ENCODE assay signal across 8 cellular contexts in the genomic region with DNA sequence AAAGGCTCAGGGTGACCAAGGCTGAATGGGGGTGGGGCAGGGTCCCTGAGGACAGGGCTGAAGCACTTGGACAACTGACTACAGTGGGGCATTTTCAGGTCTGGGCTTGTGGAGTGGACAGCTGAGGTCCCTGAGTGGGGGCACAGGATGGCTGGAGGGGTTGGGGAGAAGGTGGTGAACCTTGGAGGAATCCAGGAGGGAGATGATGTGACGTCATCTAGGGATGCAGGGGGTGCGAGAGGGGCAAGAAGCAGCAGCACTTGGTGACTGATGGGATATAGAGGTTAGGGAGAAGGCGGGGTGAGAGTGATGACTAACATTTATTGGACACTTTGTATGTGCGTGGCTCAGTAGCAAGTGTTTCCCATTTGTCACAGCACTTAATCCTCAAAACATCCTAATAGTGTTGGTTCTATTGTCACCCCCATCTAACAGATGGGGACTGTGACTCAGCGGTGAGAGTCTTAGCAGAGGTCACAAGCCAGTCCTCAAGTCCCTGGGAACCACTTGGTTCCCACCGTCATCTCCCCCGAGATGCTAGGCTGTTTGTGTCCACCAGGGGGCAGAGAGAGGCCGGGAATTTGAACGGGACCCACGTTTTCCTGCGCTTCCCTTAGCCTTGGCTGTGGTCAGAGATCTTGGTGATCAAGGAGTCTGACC. TPM values are rescaled to one million over a fixed set of nuclear protein-coding genes. Genes with fewer than 3 reads are reported as not detected.
DNase-seq lines count a peak whose midpoint lies in the region; ATAC-seq and TF ChIP-seq lines count a peak whose summit lies in the region.

No MANE protein-coding gene starts in this region.

- no peaks in the 10 kb centered on the region for H3K36me3 ChIP-seq in sigmoid colon

- peak overlapping the region; percentile 78 for H3K4me3 Mint-ChIP-seq in T-helper 17 cell

- TF ChIP-seq CTCF in 22Rv1 (IDR thresholded peaks at IDR 0.05) (peak; percentile 85), GM12873 (IDR thresholded peaks at IDR 0.05; ENCODE audit: insufficient read depth, low read depth, low read length, missing control alignments) (peak; percentile 85), astrocyte of the cerebellum (IDR thresholded peaks at IDR 0.05; ENCODE audit: low read depth, low read length, missing control alignments) (peak; percentile 82), sigmoid colon (IDR thresholded peaks at IDR 0.05) (peak; percentile 60 to 96 (median 86))

- DNase-seq in NCI-H1417 (lab: John Stamatoyannopoulos, UW) (peak; percentile 58 to 78 (median 64)), T-helper 17 cell (peak; percentile 35 to 58 (median 41)), astrocyte of the cerebellum (ENCODE audit: low read depth) (peak; percentile 37), hepatic stellate cell (ENCODE audit: low spot score) (peak; percentile 87), sigmoid colon (peak; percentile 77)

- H3K27me3 Mint-ChIP-seq in T-helper 17 cell, result peaks cover 39% of the 10 kb centered on the region

- in situ Hi-C loops in astrocyte of the cerebellum (cut with HindIII; ENCODE audit: low sequenced_read_pairs), result no loop called here

- 9 to 16% methylated on average over 11 of the region's 11 CpGs for WGBS in sigmoid colon, 2 donors

- no peak for TF ChIP-seq EP300 in sigmoid colon (IDR thresholded peaks at IDR 0.05)

- no peak overlapping the region for H3K4me3 ChIP-seq in astrocyte of the cerebellum (ENCODE audit: low read depth, low read length)
- H3K4me3 ChIP-seq in sigmoid colon, result no peak overlapping the region

- no peak for TF ChIP-seq POLR2A in sigmoid colon (IDR thresholded peaks at IDR 0.05)

- H3K4me1 Mint-ChIP-seq in T-helper 17 cell, result peaks cover 5% of the 10 kb centered on the region

- H3K9me3 ChIP-seq in T-helper 17 cell (ENCODE audit: control insufficient read depth, low read length, poor library complexity, severe bottlenecking), result no peaks in the 10 kb centered on the region
- H3K9me3 ChIP-seq in sigmoid colon, result no peaks in the 10 kb centered on the region

- ATAC-seq in HG02678 (IDR thresholded peaks at IDR 0.05; ENCODE audit: unreplicated experiment), result peak; percentile 44
- ATAC-seq in T-helper 17 cell, result peak; percentile 74

- H3K27me3 ChIP-seq in sigmoid colon, result peaks cover 0 to 16% (median 4%) of the 10 kb centered on the region in 3 donors

- H3K4me1 ChIP-seq in sigmoid colon, result no peaks in the 10 kb centered on the region

- peak overlapping the region; percentile 73 for H3K27ac Mint-ChIP-seq in T-helper 17 cell

- H3K36me3 Mint-ChIP-seq in T-helper 17 cell (ENCODE audit: low read depth), result peaks cover 2% of the 10 kb centered on the region

- H3K27ac ChIP-seq in 22Rv1 (no peak overlapping the region), sigmoid colon (no peak overlapping the region)

- intact Hi-C loops in sigmoid colon (cut with DNase I), result loop anchor here (1.0 to 2.0 kb wide), 2 partner anchors 88 to 157 kb away; no protein-coding TSS in a partner anchor

RNA-seq across cellular contexts. Expression of a gene that starts 27.9 kb away (rescaled TPM):
- total RNA-seq in T-helper 17 cell, result 1 to 10 TPM in 1 of 2 donors, not detected in 1; 1.3 TPM
- total RNA-seq in sigmoid colon, result 1 to 10 TPM in 1 of 4 donors, under 1 TPM in 3; 0.16 to 2.1 (median 0.68) TPM
- polyA plus RNA-seq in sigmoid colon, result 1 to 10 TPM; 3.0 to 4.6 (median 3.0) TPM

RNA-seq across cellular contexts. Expression of a gene that starts 45.4 kb away (rescaled TPM):
- total RNA-seq in T-helper 17 cell (under 1 TPM in 1 of 2 donors, not detected in 1; 0.70 TPM), sigmoid colon (1 to 10 TPM in 1 of 4 donors, under 1 TPM in 3; 0.55 to 2.0 (median 0.85) TPM)
- 1 to 10 TPM in 1 of 3 donors, not detected in 2; 1.5 TPM for polyA plus RNA-seq in sigmoid colon

Comparison
In these comparisons a context has a peak if more than half of its experiments do, and no peak if none do; other contexts are left out.
1. DNase-seq: peak in every context shown above with its lines; median percentile 87 in hepatic stellate cell; 77 in sigmoid colon; 64 in NCI-H1417; 41 in T-helper 17 cell; 37 in astrocyte of the cerebellum.